33 cellular contexts compared by ENCODE assay signal in the genomic region with DNA sequence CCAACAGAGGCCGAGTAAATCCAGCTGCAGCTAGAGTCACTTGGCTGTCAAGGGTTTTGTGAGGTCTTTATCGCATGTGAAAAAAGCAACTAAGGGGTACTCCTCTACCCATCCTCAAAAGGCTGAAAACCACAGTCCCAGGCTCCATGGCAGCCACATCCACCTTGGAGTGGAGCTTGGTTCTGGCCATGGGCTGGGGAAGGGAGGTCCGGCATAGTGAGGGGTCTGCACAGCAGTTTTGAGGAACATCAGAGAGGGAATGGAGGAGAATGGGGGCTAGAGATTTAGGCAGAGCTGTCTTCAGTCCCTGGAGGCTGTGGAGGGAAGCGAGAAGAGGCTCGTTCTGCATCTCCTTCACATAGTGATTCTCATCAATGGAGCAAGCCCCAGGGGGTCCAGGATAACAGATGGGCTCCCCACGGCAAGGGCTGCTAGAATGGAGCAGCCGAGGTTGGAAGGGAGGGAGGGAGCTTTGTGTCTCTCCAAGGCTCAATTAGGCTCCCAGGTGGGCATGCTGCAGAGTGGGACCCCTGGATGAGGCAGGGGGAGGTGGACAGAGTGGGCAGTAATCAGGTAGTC. TPM values are rescaled to one million over a fixed set of nuclear protein-coding genes. Genes with fewer than 3 reads are reported as not detected.
DNase-seq lines count a peak whose midpoint lies in the region; ATAC-seq and TF ChIP-seq lines count a peak whose summit lies in the region.
"Had no signal": no experiment of that assay in that cellular context is flagged by ENCODE, and none has a peak within 500 bp of the region (broad histone marks: within the 10 kb centered on the region; RNA-seq: fewer than 3 reads in every experiment).

No MANE protein-coding gene starts in this region.

- TF ChIP-seq POLR2A in stomach (IDR thresholded peaks at IDR 0.05): no peak

- CTCF ChIA-PET in activated CD8-positive, alpha-beta memory T cell treated with anti-CD3 and anti-CD28 coated beads, Interleukin-2, amount 10 ng/mL, durations not matched to agents 7 days and 5 days (lab: Charles Lee): no interaction called here

- no peak for ATAC-seq in activated CD8-positive, alpha-beta memory T cell treated with anti-CD3 and anti-CD28 coated beads, Interleukin-2, amount 10 ng/mL, durations not matched to agents 7 days and 5 days
- no peak for ATAC-seq in GM19035 (IDR thresholded peaks at IDR 0.05; ENCODE audit: unreplicated experiment)
- ATAC-seq: gastroesophageal sphincter, lower lobe of right lung, pancreas had no signal

- H3K79me1 ChIP-seq in mesendoderm (ENCODE audit: low read length): no peaks in the 10 kb centered on the region

- no peaks in the 10 kb centered on the region for H3K36me3 ChIP-seq in mesendoderm (ENCODE audit: control insufficient read depth, insufficient read depth, low read length)
- no peaks in the 10 kb centered on the region for H3K36me3 ChIP-seq in stomach
- H3K36me3 ChIP-seq: gastroesophageal sphincter, lower lobe of right lung, MG63, pancreas, Peyer's patch, vagina had no signal

- intact Hi-C loops in stomach (cut with DNase I; ENCODE audit: low total_unique reads): no loop called here

- H3K4me1 ChIP-seq in mesendoderm (ENCODE audit: control insufficient read depth, low read depth, low read length) (no peaks in the 10 kb centered on the region), stomach (no peaks in the 10 kb centered on the region)
- H3K4me1 ChIP-seq: gastroesophageal sphincter, lower lobe of right lung, pancreas, Peyer's patch, vagina had no signal

- H3K27ac Mint-ChIP-seq in activated CD8-positive, alpha-beta memory T cell treated with anti-CD3 and anti-CD28 coated beads, Interleukin-2, amount 10 ng/mL, durations not matched to agents 7 days and 5 days: no peak overlapping the region
- H3K27ac Mint-ChIP-seq: activated naive CD4-positive, alpha-beta T cell treated with anti-CD3 and anti-CD28 coated beads, Interleukin-2, amount 50 U/mL, for 24 hours; activated T-helper 1 cell treated with anti-CD3 and anti-CD28 coated beads, Interleukin-12 subunit alpha, Interleukin-12 subunit beta, Interleukin-2, Interleukin-4 antibody, amounts not matched to agents 30 ng/mL and 10 ng/mL and 1 ng/mL, durations not matched to agents 14 hours and 24 hours and 36 hours; H9; nephron; stimulated activated naive CD8-positive, alpha-beta T cell treated with anti-CD3 and anti-CD28 coated beads, Interleukin-15, Interleukin-2, amounts not matched to agents 100 ng/mL and 50 ng/mL, for 24 hours had no signal

- no peak for TF ChIP-seq EP300 in stomach (IDR thresholded peaks at IDR 0.05)

- H3K9ac ChIP-seq in mesendoderm (ENCODE audit: low read length): no peak overlapping the region
- H3K9ac ChIP-seq: KMS-11 had no signal

- H3K9me3 Mint-ChIP-seq in activated CD8-positive, alpha-beta memory T cell treated with anti-CD3 and anti-CD28 coated beads, Interleukin-2, amount 10 ng/mL, durations not matched to agents 7 days and 5 days (ENCODE audit: low read depth): no peaks in the 10 kb centered on the region
- H3K9me3 Mint-ChIP-seq: activated T-helper 1 cell treated with anti-CD3 and anti-CD28 coated beads, Interleukin-12 subunit alpha, Interleukin-12 subunit beta, Interleukin-2, Interleukin-4 antibody, amounts not matched to agents 30 ng/mL and 10 ng/mL and 1 ng/mL, durations not matched to agents 14 hours and 24 hours and 36 hours; CD4-positive, alpha-beta memory T cell had no signal

- H3K9me3 ChIP-seq in stomach: no peaks in the 10 kb centered on the region
- H3K9me3 ChIP-seq: gastroesophageal sphincter, lower lobe of right lung, MG63, pancreas, Peyer's patch, vagina had no signal

- H3K23ac ChIP-seq in mesendoderm (ENCODE audit: low read length): no peak overlapping the region

- no peaks in the 10 kb centered on the region for H3K27me3 Mint-ChIP-seq in activated CD8-positive, alpha-beta memory T cell treated with anti-CD3 and anti-CD28 coated beads, Interleukin-2, amount 10 ng/mL, durations not matched to agents 7 days and 5 days

- no peaks in the 10 kb centered on the region for H3K36me3 Mint-ChIP-seq in activated CD8-positive, alpha-beta memory T cell treated with anti-CD3 and anti-CD28 coated beads, Interleukin-2, amount 10 ng/mL, durations not matched to agents 7 days and 5 days
- H3K36me3 Mint-ChIP-seq: activated naive CD4-positive, alpha-beta T cell treated with anti-CD3 and anti-CD28 coated beads, Interleukin-2, amount 50 U/mL, for 24 hours; CD4-positive, alpha-beta memory T cell had no signal

- H3K79me2 ChIP-seq in mesendoderm (ENCODE audit: control insufficient read depth, insufficient read depth, low read length): no peaks in the 10 kb centered on the region

- H3K4ac ChIP-seq in mesendoderm (ENCODE audit: low read depth, low read length): no peak overlapping the region

- H3K27me3 ChIP-seq in mesendoderm (ENCODE audit: insufficient read depth, low read length, poor library complexity): no peaks in the 10 kb centered on the region
- peaks cover 0 to 11% (median 0%) of the 10 kb centered on the region in 3 donors for H3K27me3 ChIP-seq in stomach
- H3K27me3 ChIP-seq: MG63, pancreas, Peyer's patch, vagina had no signal

- no peak overlapping the region for H2AK5ac ChIP-seq in mesendoderm (ENCODE audit: low read length)

- no peak overlapping the region for H3K4me2 ChIP-seq in mesendoderm (ENCODE audit: low read length)
- H3K4me2 ChIP-seq: KMS-11, smooth muscle cell had no signal

- H2BK15ac ChIP-seq in mesendoderm (replicated peaks; ENCODE audit: low read depth): no peak overlapping the region

- H2BK5ac ChIP-seq in mesendoderm (ENCODE audit: low read length): no peak overlapping the region

- H4K5ac ChIP-seq in mesendoderm (ENCODE audit: low read length): no peak overlapping the region

- no peak overlapping the region for H4K8ac ChIP-seq in mesendoderm (ENCODE audit: low read depth, low read length)

- H3K27ac ChIP-seq in mesendoderm (ENCODE audit: low read depth, low read length) (no peak overlapping the region), stomach (no peak overlapping the region)
- H3K27ac ChIP-seq: gastroesophageal sphincter, KMS-11, lower lobe of right lung, pancreas, Peyer's patch, vagina had no signal

- H3K56ac ChIP-seq in mesendoderm (ENCODE audit: low read length): no peak overlapping the region

- H3K4me3 ChIP-seq in mesendoderm (ENCODE audit: low read length) (no peak overlapping the region), stomach (no peak overlapping the region)
- H3K4me3 ChIP-seq: gastroesophageal sphincter, lower lobe of right lung, MG63, pancreas, Peyer's patch, smooth muscle cell, vagina had no signal

- WGBS in mesendoderm (ENCODE audit: extremely low coverage, insufficient coverage, low lambda C conversion rate): no CpG with 5 or more reads among the region's 7 CpGs
- WGBS in stomach, 5 donors: 58 to 65% (median 64%) methylated on average over 7 of the region's 7 CpGs

- no peak overlapping the region for H2BK120ac ChIP-seq in mesendoderm (ENCODE audit: low read depth, low read length)

- TF ChIP-seq CTCF in stomach (IDR thresholded peaks at IDR 0.05): no peak

- H3K4me1 Mint-ChIP-seq in activated CD8-positive, alpha-beta memory T cell treated with anti-CD3 and anti-CD28 coated beads, Interleukin-2, amount 10 ng/mL, durations not matched to agents 7 days and 5 days: peaks cover 12% of the 10 kb centered on the region
- H3K4me1 Mint-ChIP-seq: activated naive CD4-positive, alpha-beta T cell treated with anti-CD3 and anti-CD28 coated beads, Interleukin-2, amount 50 U/mL, for 24 hours; CD4-positive, alpha-beta memory T cell; nephron had no signal

- no peak overlapping the region for H3K18ac ChIP-seq in mesendoderm (ENCODE audit: low read length)

- H3K4me3 Mint-ChIP-seq in activated CD8-positive, alpha-beta memory T cell treated with anti-CD3 and anti-CD28 coated beads, Interleukin-2, amount 10 ng/mL, durations not matched to agents 7 days and 5 days: no peak overlapping the region
- H3K4me3 Mint-ChIP-seq: activated naive CD4-positive, alpha-beta T cell treated with anti-CD3 and anti-CD28 coated beads, Interleukin-2, amount 50 U/mL, for 24 hours; activated T-helper 1 cell treated with anti-CD3 and anti-CD28 coated beads, Interleukin-12 subunit alpha, Interleukin-12 subunit beta, Interleukin-2, Interleukin-4 antibody, amounts not matched to agents 30 ng/mL and 10 ng/mL and 1 ng/mL, durations not matched to agents 14 hours and 24 hours and 36 hours; CD4-positive, alpha-beta memory T cell; nephron; stimulated activated naive CD8-positive, alpha-beta T cell treated with anti-CD3 and anti-CD28 coated beads, Interleukin-15, Interleukin-2, amounts not matched to agents 100 ng/mL and 50 ng/mL, for 24 hours had no signal

- peak; percentile 34 for DNase-seq in activated CD8-positive, alpha-beta memory T cell treated with anti-CD3 and anti-CD28 coated beads, Interleukin-2, amount 50 U/mL, for 48 hours
- DNase-seq in activated CD8-positive, alpha-beta memory T cell treated with anti-CD3 and anti-CD28 coated beads, Interleukin-2, amount 10 ng/mL, durations not matched to agents 7 days and 5 days: no peak
- peak; percentile 22 for DNase-seq in NCI-H524 treated with DMSO at 0.1 percent for 48 hours (lab: John Stamatoyannopoulos, UW)
- DNase-seq in mesendoderm: peak; percentile 3
- DNase-seq in stomach: peak; percentile 10
- no peak for DNase-seq in NCI-H526 treated with DMSO at 0.1 percent for 48 hours (lab: John Stamatoyannopoulos, UW)
- no peak for DNase-seq in NOMO-1 treated with DMSO at 0.1 percent for 48 hours (lab: John Stamatoyannopoulos, UW; ENCODE audit: unreplicated experiment)
- DNase-seq: activated CD4-positive, alpha-beta T cell treated with anti-CD3 and anti-CD28 coated beads for 48 hours; amniotic stem cell; CD4-positive, alpha-beta memory T cell; H9; lower lobe of right lung; MG63; NCI-H1105 treated with DMSO at 0.1 percent for 48 hours; NCI-H2029 treated with DMSO at 0.1 percent for 48 hours; NCI-H2227 treated with DMSO at 0.1 percent for 48 hours; NCI-H748 treated with DMSO at 0.1 percent for 48 hours; retina; SHP77 treated with DMSO at 0.1 percent for 48 hours; stimulated activated CD4-positive, alpha-beta T cell treated with anti-CD3 and anti-CD28 coated beads, Interleukin-1b, Interleukin-23, amount 100 ng/mL, for 48 hours had no signal

RNA-seq across cellular contexts. Expression of gene MROH2A, which starts 21.0 kb away (rescaled TPM):
- total RNA-seq in activated CD8-positive, alpha-beta memory T cell treated with anti-CD3 and anti-CD28 coated beads, Interleukin-2, amount 10 ng/mL, durations not matched to agents 7 days and 5 days: not detected
- not detected for polyA plus RNA-seq in mesendoderm (2013, experiment 1 of 2)
- polyA plus RNA-seq in mesendoderm (2013, experiment 2 of 2): not detected
- total RNA-seq in stomach: 1 to 10 TPM in 1 of 5 donors, not detected in 4; 4.0 TPM
- 1 to 10 TPM in 2 of 3 donors, not detected in 1; 1.1 to 1.4 TPM for polyA plus RNA-seq in stomach
- total RNA-seq: activated T-helper 1 cell treated with anti-CD3 and anti-CD28 coated beads, Interleukin-12 subunit alpha, Interleukin-12 subunit beta, Interleukin-2, Interleukin-4 antibody, amounts not matched to agents 30 ng/mL and 10 ng/mL and 1 ng/mL, durations not matched to agents 14 hours and 24 hours and 36 hours; CD4-positive, alpha-beta memory T cell; gastroesophageal sphincter; H9; lower lobe of right lung; mononuclear cell; pancreas; smooth muscle cell; T-helper 2 cell treated with Interferon-gamma antibody and Interleukin-4, amounts not matched to agents 100 ng/mL and 5 ng/mL, for 36 hours; vagina had no signal
- polyA plus RNA-seq: CD4-positive, alpha-beta memory T cell; pancreas; smooth muscle cell had no signal

RNA-seq across cellular contexts. Expression of gene UGT1A1, which starts 39.1 kb away (rescaled TPM):
- not detected for total RNA-seq in activated CD8-positive, alpha-beta memory T cell treated with anti-CD3 and anti-CD28 coated beads, Interleukin-2, amount 10 ng/mL, durations not matched to agents 7 days and 5 days
- polyA plus RNA-seq in mesendoderm (2013, experiment 1 of 2): not detected
- not detected for polyA plus RNA-seq in mesendoderm (2013, experiment 2 of 2)
- total RNA-seq in stomach: 10 to 100 TPM in 1 of 5 donors, 1 to 10 TPM in 1, under 1 TPM in 2, not detected in 1; 0.73 to 73.0 (median 3.3) TPM
- under 1 TPM in 1 of 3 donors, not detected in 2; 0.43 TPM for polyA plus RNA-seq in stomach
- total RNA-seq: activated T-helper 1 cell treated with anti-CD3 and anti-CD28 coated beads, Interleukin-12 subunit alpha, Interleukin-12 subunit beta, Interleukin-2, Interleukin-4 antibody, amounts not matched to agents 30 ng/mL and 10 ng/mL and 1 ng/mL, durations not matched to agents 14 hours and 24 hours and 36 hours; CD4-positive, alpha-beta memory T cell; H9; mononuclear cell; smooth muscle cell; T-helper 2 cell treated with Interferon-gamma antibody and Interleukin-4, amounts not matched to agents 100 ng/mL and 5 ng/mL, for 36 hours had no signal
- polyA plus RNA-seq: CD4-positive, alpha-beta memory T cell; pancreas; smooth muscle cell had no signal

RNA-seq across cellular contexts. Expression of gene HJURP, which starts 55.2 kb away (rescaled TPM):
- total RNA-seq in activated CD8-positive, alpha-beta memory T cell treated with anti-CD3 and anti-CD28 coated beads, Interleukin-2, amount 10 ng/mL, durations not matched to agents 7 days and 5 days: 100 to 1,000 TPM; 111 to 145 TPM
- polyA plus RNA-seq in mesendoderm (2013, experiment 1 of 2): 38.8 TPM
- polyA plus RNA-seq in mesendoderm (2013, experiment 2 of 2): 39.4 TPM
- total RNA-seq in stomach: 10 to 100 TPM in 1 of 5 donors, 1 to 10 TPM in 4; 2.0 to 28.3 (median 3.3) TPM
- polyA plus RNA-seq in stomach: 1 to 10 TPM; 1.2 to 6.6 (median 2.7) TPM
- polyA plus RNA-seq: CD4-positive, alpha-beta memory T cell had no signal

Comparison
In these comparisons a context has a peak if more than half of its experiments do, and no peak if none do; other contexts are left out.
1. DNase-seq: peak in activated CD8-positive, alpha-beta memory T cell treated with anti-CD3 and anti-CD28 coated beads, Interleukin-2, amount 50 U/mL, for 48 hours (single experiment), NCI-H524 treated with DMSO at 0.1 percent for 48 hours (single experiment), mesendoderm (single experiment) and stomach (single experiment); none in activated CD8-positive, alpha-beta memory T cell treated with anti-CD3 and anti-CD28 coated beads, Interleukin-2, amount 10 ng/mL, durations not matched to agents 7 days and 5 days (single experiment), NCI-H526 treated with DMSO at 0.1 percent for 48 hours (single experiment) and NOMO-1 treated with DMSO at 0.1 percent for 48 hours (single experiment).